ENCODE assay signal across 8 cellular contexts in genomic region chr17:79391808-79392233, GRCh38.
A peak's percentile ranks its signal among the peaks of the same experiment; 100 is the strongest.
DNase-seq lines count a peak whose midpoint lies in the region; ATAC-seq, FAIRE-seq and TF ChIP-seq lines count a peak whose summit lies in the region.

No MANE protein-coding gene starts in this region.

- no peaks in the 10 kb centered on the region for H3K79me2 ChIP-seq in mammary epithelial cell (ENCODE audit: insufficient read depth, low read length)

- intact Hi-C loops in mammary epithelial cell (cut with micrococcal nuclease): loop anchor here (1.0 to 5.0 kb wide), 3 partner anchors 317 to 373 kb away; no protein-coding TSS in a partner anchor
- intact Hi-C loops in kidney (cut with DNase I): loop anchor here (5.0 kb wide), 1 partner anchor 300 kb away; no protein-coding TSS in a partner anchor

- in situ Hi-C loops in mammary epithelial cell (cut with MboI; ENCODE audit: low sequenced_read_pairs in 2 of 2): loop anchor here (10.0 kb wide), 1 partner anchor 307 kb away; no protein-coding TSS in a partner anchor

- no peaks in the 10 kb centered on the region for H3K36me3 ChIP-seq in mammary epithelial cell (ENCODE audit: insufficient read depth, low read length)
- H3K36me3 ChIP-seq in kidney (ENCODE audit: control insufficient read depth in 1 of 2, insufficient read depth in 2 of 2, low read length in 2 of 2): no peaks in the 10 kb centered on the region

- POLR2A ChIA-PET in WTC11 (lab: Charles Lee): interaction anchor here (0.6 to 1.1 kb wide), 2 partner anchors 248 to 304 kb away, joined by 3 read pairs; no protein-coding TSS in a partner anchor

- DNase-seq in activated gamma-delta T cell treated with Interleukin-2 at 50 U/mL for 16 hours: peak; percentile 61
- no peak for DNase-seq in activated gamma-delta T cell (lab: John Stamatoyannopoulos, UW)
- peak; percentile 87 for DNase-seq in NCI-H2227 (lab: John Stamatoyannopoulos, UW; ENCODE audit: unreplicated experiment)
- DNase-seq in WTC11 (ENCODE audit: low spot score): peak; percentile 90
- DNase-seq in mammary epithelial cell: peak; percentile 41
- DNase-seq in kidney: peak; percentile 89
- peak; percentile 58 for DNase-seq in stimulated activated CD4-positive, alpha-beta T cell treated with anti-CD3 and anti-CD28 coated beads, Interleukin-1b, Interleukin-23, amount 100 ng/mL, for 48 hours

- under 1% methylated on average over 15 of the region's 18 CpGs for whole genome bisulfite sequencing in mammary epithelial cell (ENCODE audit: low coverage, missing lambda C conversion rate)

- peaks cover 21% of the 10 kb centered on the region for H3K27me3 Mint-ChIP-seq in WTC11 (ENCODE audit: low read depth)

- H3K9ac ChIP-seq in mammary epithelial cell (ENCODE audit: insufficient read depth, low read length) (no peak overlapping the region), kidney (ENCODE audit: low read length in 2 of 2) (no peak overlapping the region)

- no peak for FAIRE-seq in kidney (lab: Jason Lieb, UNC)

- H3K4me3 Mint-ChIP-seq in WTC11: no peak overlapping the region

- H3K27ac Mint-ChIP-seq in WTC11: no peak overlapping the region

- no peak overlapping the region for H3K4me2 ChIP-seq in mammary epithelial cell (ENCODE audit: insufficient read depth, low read depth, low read length)

- dilution Hi-C loops in mammary epithelial cell (cut with HindIII; ENCODE audit: low sequenced_read_pairs): loop anchor here (5.0 kb wide), 3 partner anchors 90 to 365 kb away; no protein-coding TSS in a partner anchor

- no peaks in the 10 kb centered on the region for H3K9me3 ChIP-seq in mammary epithelial cell (replicated peaks; ENCODE audit: insufficient read depth, low read length)
- H3K9me3 ChIP-seq in kidney (ENCODE audit: control insufficient read depth in 1 of 2, low read length in 2 of 2): no peaks in the 10 kb centered on the region

- BruUV-seq in mammary epithelial cell (replicated peaks; lab: Mats Ljungman, UMichigan): no TSS peak

- peaks cover 3% of the 10 kb centered on the region for H4K20me1 ChIP-seq in mammary epithelial cell (ENCODE audit: insufficient read depth, low read length)

- TF ChIP-seq CTCF in WTC11 (IDR thresholded peaks at IDR 0.05) (peak; percentile 83), mammary epithelial cell (conservative IDR thresholded peaks at IDR 0.05 in 1 of 2, IDR thresholded peaks at IDR 0.05 in 1 of 2; ENCODE audit: extremely low read depth in 1 of 2, insufficient read depth in 1 of 2, low read depth in 1 of 2, low read length in 2 of 2) (peak; percentile 63 to 89), kidney (IDR thresholded peaks at IDR 0.05; ENCODE audit: borderline replicate concordance, extremely low read depth, insufficient read depth) (peak; percentile 84)

- H3K27me3 ChIP-seq in mammary epithelial cell (ENCODE audit: insufficient read depth, low read length): peaks cover 5% of the 10 kb centered on the region

- peaks cover 6% of the 10 kb centered on the region; the same call in 1 of the 2 replicates for H3K4me1 Mint-ChIP-seq in WTC11

- CTCF ChIA-PET in WTC11 (lab: Charles Lee) (interaction anchor here (0.5 to 6.2 kb wide), 70 partner anchors 9 to 982 kb away, joined by 3 to 162 read pairs (median 4); partner anchors contain the start of gene ENGASE), mammary epithelial cell (lab: Charles Lee; ENCODE audit: low non-redundant PET) (interaction anchor here (0.6 to 1.0 kb wide), 3 partner anchors 33 to 304 kb away, joined by 3 to 8 read pairs (median 4); no protein-coding TSS in a partner anchor)

- no peaks in the 10 kb centered on the region for H3K36me3 Mint-ChIP-seq in WTC11

- no peaks in the 10 kb centered on the region for H3K4me1 ChIP-seq in mammary epithelial cell (ENCODE audit: insufficient read depth, low read length)
- H3K4me1 ChIP-seq in kidney (ENCODE audit: control insufficient read depth in 1 of 2, insufficient read depth in 1 of 2, low read depth in 1 of 2, low read length in 2 of 2): peaks cover 0 to 2% of the 10 kb centered on the region in 2 donors

- H3K27ac ChIP-seq in mammary epithelial cell (ENCODE audit: insufficient read depth, low read depth, low read length) (no peak overlapping the region), kidney (ENCODE audit: low read depth in 2 of 2, low read length in 2 of 2) (no peak overlapping the region)

- peak; percentile 58 for ATAC-seq in WTC11
- no peak for ATAC-seq in HG03025 (IDR thresholded peaks at IDR 0.05; ENCODE audit: low FRiP score, unreplicated experiment)

- H3K9me3 Mint-ChIP-seq in WTC11: peaks cover 4% of the 10 kb centered on the region

- no peak overlapping the region for H2AFZ ChIP-seq in mammary epithelial cell (ENCODE audit: low read depth, low read length)

- no peak overlapping the region for H3K4me3 ChIP-seq in mammary epithelial cell (replicated peaks in 1 of 3; ENCODE audit: insufficient read depth in 1 of 3, low read depth in 2 of 3, low read length in 3 of 3)
- H3K4me3 ChIP-seq in kidney (ENCODE audit: low read length in 2 of 2): no peak overlapping the region

TF ChIP-seq in WTC11, 78 proteins besides CTCF, POLR2A, EP300 and RAD21:
- TF ChIP-seq HMGA2 (CRISPR knock-in tag; IDR thresholded peaks at IDR 0.05): no peak
- TF ChIP-seq, protein P1, sequence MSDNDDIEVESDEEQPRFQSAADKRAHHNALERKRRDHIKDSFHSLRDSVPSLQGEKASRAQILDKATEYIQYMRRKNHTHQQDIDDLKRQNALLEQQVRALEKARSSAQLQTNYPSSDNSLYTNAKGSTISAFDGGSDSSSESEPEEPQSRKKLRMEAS (CRISPR knock-in tag; IDR thresholded peaks at IDR 0.05): no peak
